ENCODE assay signal across 4 cellular contexts in genomic region chr2:96071977-96072491, GRCh38. TPM values are rescaled to one million over a fixed set of nuclear protein-coding genes. Genes with fewer than 3 reads are reported as not detected.
"Had no signal": no experiment of that assay in that cellular context is flagged by ENCODE, and none has a peak within 500 bp of the region (broad histone marks: within the 10 kb centered on the region; RNA-seq: fewer than 3 reads in every experiment).

No MANE protein-coding gene starts in this region.

RNA-seq across cellular contexts. Expression of gene GPAT2, which starts 37.3 kb away (rescaled TPM):
- total RNA-seq: myocyte, progenitor cell of endocrine pancreas had no signal

RNA-seq across cellular contexts. Expression of gene ADRA2B, which starts 44.3 kb away (rescaled TPM):
- total RNA-seq: esophagus mucosa, myocyte had no signal
- polyA plus RNA-seq: keratinocyte had no signal
